ENCODE assay signal across 1 cellular context in the genomic region with DNA sequence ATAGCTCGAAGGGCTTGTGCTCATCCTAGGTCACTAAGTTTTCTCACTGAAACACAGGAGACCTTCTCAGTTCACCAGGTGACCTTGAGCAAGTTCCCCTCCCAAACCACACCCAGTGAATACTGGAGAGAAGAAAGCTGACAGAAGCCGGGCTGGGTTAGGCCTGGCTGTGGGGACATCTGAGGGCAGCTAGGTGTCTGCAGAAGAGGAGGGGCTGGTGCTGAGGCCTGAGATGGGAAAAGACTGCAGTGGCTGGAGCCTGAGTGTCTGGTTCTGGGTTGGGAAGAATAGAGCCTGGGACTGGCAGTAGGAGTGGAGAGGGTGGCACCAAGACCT.
TF ChIP-seq lines count a peak whose summit lies in the region.

No MANE protein-coding gene starts in this region.

TF ChIP-seq in K562, 482 proteins besides CTCF, POLR2A, EP300 and RAD21:
- peak; percentile 26; the same call in 1 of the 2 replicates for TF ChIP-seq ESRRA (IDR thresholded peaks at IDR 0.05; ENCODE audit: borderline replicate concordance, low read depth)
- TF ChIP-seq RB1 (IDR thresholded peaks at IDR 0.05; ENCODE audit: low read depth): no peak
